18 cellular contexts compared by ENCODE assay signal in the genomic region with DNA sequence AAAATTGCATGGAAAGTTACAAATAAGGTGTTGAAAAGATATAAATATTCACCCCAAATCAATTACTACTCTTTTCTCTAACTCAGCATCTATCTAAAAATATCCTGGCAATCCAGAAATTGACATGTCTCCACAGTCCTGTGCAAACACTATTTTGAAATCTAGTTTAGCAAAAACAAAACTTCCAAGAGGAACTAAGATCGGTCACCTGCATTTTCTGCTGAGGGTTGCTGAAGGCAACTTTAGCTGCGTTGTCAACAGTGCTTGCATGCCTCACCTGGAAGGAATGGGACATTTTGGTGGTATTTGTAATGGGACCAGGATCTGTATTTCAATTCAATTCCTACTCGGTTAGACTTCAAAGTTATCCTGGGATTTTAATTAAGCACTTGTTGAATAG.
DNase-seq lines count a peak whose midpoint lies in the region; ATAC-seq, FAIRE-seq and TF ChIP-seq lines count a peak whose summit lies in the region.
"Had no signal": no experiment of that assay in that cellular context is flagged by ENCODE, and none has a peak within 500 bp of the region (broad histone marks: within the 10 kb centered on the region; RNA-seq: fewer than 3 reads in every experiment).

No MANE protein-coding gene starts in this region.

- H3K4me1 Mint-ChIP-seq in natural killer cell, result no peaks in the 10 kb centered on the region
- H3K4me1 Mint-ChIP-seq: activated naive CD8-positive, alpha-beta T cell treated with anti-CD3 and anti-CD28 coated beads, Interleukin-2, amount 10 ng/mL, durations not matched to agents 7 days and 5 days had no signal

- H3K36me3 ChIP-seq in GM12878 (ENCODE audit: control insufficient read depth in 2 of 2, insufficient read depth in 2 of 2, low read length in 1 of 2), result no peaks in the 10 kb centered on the region
- H3K36me3 ChIP-seq: breast epithelium, heart right ventricle, prostate gland had no signal

- DNase-seq in GM12878 (ENCODE audit: low read depth, low spot score), result no peak
- no peak for DNase-seq in hippocampal formation (lab: John Stamatoyannopoulos, UW)
- no peak for DNase-seq in natural killer cell
- no peak for DNase-seq in NCI-H2107 treated with DMSO at 0.1 percent for 48 hours (lab: John Stamatoyannopoulos, UW; ENCODE audit: unreplicated experiment)
- DNase-seq: activated naive CD8-positive, alpha-beta T cell treated with anti-CD3 and anti-CD28 coated beads, Interleukin-2, amount 10 ng/mL, durations not matched to agents 7 days and 5 days; activated T-cell treated with anti-CD3 and anti-CD28 coated beads, Interleukin-2, amount 50 U/mL, for 24 hours; heart right ventricle; IMR-90; islet precursor cell; naive thymus-derived CD8-positive, alpha-beta T cell; small intestine; SW 1271 had no signal

- no peaks in the 10 kb centered on the region for H3K9me3 Mint-ChIP-seq in natural killer cell
- H3K9me3 Mint-ChIP-seq: activated T-cell treated with anti-CD3 and anti-CD28 coated beads, Interleukin-2, amount 50 U/mL, for 24 hours had no signal

- RAD21 ChIA-PET in GM12878 (lab: Charles Lee; ENCODE audit: unreplicated experiment), result no interaction called here

- H3K27me3 Mint-ChIP-seq in natural killer cell (ENCODE audit: low read depth in 2 of 2), result peaks cover 9 to 15% of the 10 kb centered on the region in 2 donors
- H3K27me3 Mint-ChIP-seq: activated naive CD8-positive, alpha-beta T cell treated with anti-CD3 and anti-CD28 coated beads, Interleukin-2, amount 10 ng/mL, durations not matched to agents 7 days and 5 days; activated T-cell treated with anti-CD3 and anti-CD28 coated beads, Interleukin-2, amount 50 U/mL, for 24 hours had no signal

- CTCF ChIA-PET in GM12878 (lab: Yijun Ruan, JAX), result no interaction called here

- H3K4me3 Mint-ChIP-seq in natural killer cell, result no peak overlapping the region
- H3K4me3 Mint-ChIP-seq: activated naive CD8-positive, alpha-beta T cell treated with anti-CD3 and anti-CD28 coated beads, Interleukin-2, amount 10 ng/mL, durations not matched to agents 7 days and 5 days; activated T-cell treated with anti-CD3 and anti-CD28 coated beads, Interleukin-2, amount 50 U/mL, for 24 hours; naive thymus-derived CD8-positive, alpha-beta T cell had no signal

- H3K79me2 ChIP-seq in GM12878 (ENCODE audit: control insufficient read depth, insufficient read depth, low read length), result no peaks in the 10 kb centered on the region

- no peaks in the 10 kb centered on the region for H3K27me3 ChIP-seq in GM12878 (replicated peaks in 1 of 2; ENCODE audit: control insufficient read depth in 2 of 2, insufficient read depth in 2 of 2, low read length in 1 of 2)
- H3K27me3 ChIP-seq: breast epithelium, heart right ventricle had no signal

- TF ChIP-seq EP300 in GM12878 (IDR thresholded peaks at IDR 0.05; ENCODE audit: borderline replicate concordance in 1 of 2, control insufficient read depth in 1 of 2, low read depth in 2 of 2, low read length in 2 of 2), result peak in 1 of 2 experiments; percentile 51; a peak in 1 of 4 replicates

- no peak for FAIRE-seq in GM12878 (lab: Jason Lieb, UNC)
- FAIRE-seq: G401.6, small intestine had no signal

- H3K4me3 ChIP-seq in GM12878, result no peak overlapping the region
- H3K4me3 ChIP-seq: breast epithelium, heart right ventricle, prostate gland had no signal

- H3K9me3 ChIP-seq in GM12878 (replicated peaks; ENCODE audit: control insufficient read depth, insufficient read depth, low read length), result peaks cover 4% of the 10 kb centered on the region; the same call in 2 of the 3 replicates
- H3K9me3 ChIP-seq: breast epithelium, prostate gland had no signal

- H3K9ac ChIP-seq in GM12878 (ENCODE audit: control insufficient read depth, insufficient read depth, low read length), result no peak overlapping the region

- 0% methylated on average over 3 of the region's 3 CpGs for WGBS in GM12878 (ENCODE audit: insufficient coverage, insufficient replicate concordance, low lambda C conversion rate, missing lambda C conversion rate)

- peak; percentile 79 for ATAC-seq in GM18868 (IDR thresholded peaks at IDR 0.05; ENCODE audit: unreplicated experiment)
- peak; percentile 76 for ATAC-seq in GM21576 (IDR thresholded peaks at IDR 0.05; ENCODE audit: unreplicated experiment)
- peak; percentile 79 for ATAC-seq in HG03103 (IDR thresholded peaks at IDR 0.05; ENCODE audit: low read depth, unreplicated experiment)
- ATAC-seq in GM12878, result peak; percentile 88
- ATAC-seq in natural killer cell, result no peak
- ATAC-seq: heart right ventricle; naive thymus-derived CD8-positive, alpha-beta T cell had no signal

- TF ChIP-seq CTCF in GM12878 (IDR thresholded peaks at IDR 0.05 in 2 of 3, conservative IDR thresholded peaks at IDR 0.05 in 1 of 3; ENCODE audit: control insufficient read depth in 2 of 3, extremely low read depth in 1 of 3, insufficient read depth in 1 of 3, low read depth in 3 of 3, low read length in 3 of 3) (no peak), natural killer cell (IDR thresholded peaks at IDR 0.05) (no peak)

- in situ Hi-C loops in GM12878 (cut with MboI), result no loop called here

- no peak overlapping the region for H3K27ac Mint-ChIP-seq in natural killer cell
- H3K27ac Mint-ChIP-seq: activated naive CD8-positive, alpha-beta T cell treated with anti-CD3 and anti-CD28 coated beads, Interleukin-2, amount 10 ng/mL, durations not matched to agents 7 days and 5 days; activated T-cell treated with anti-CD3 and anti-CD28 coated beads, Interleukin-2, amount 50 U/mL, for 24 hours; naive thymus-derived CD8-positive, alpha-beta T cell had no signal

- peaks cover 30% of the 10 kb centered on the region for H3K4me1 ChIP-seq in GM12878 (ENCODE audit: control insufficient read depth, insufficient read depth, low read length)
- H3K4me1 ChIP-seq: breast epithelium, heart right ventricle, prostate gland had no signal

- TF ChIP-seq POLR2A in GM12878 (IDR thresholded peaks at IDR 0.05; ENCODE audit: low read depth, low read length), result no peak

- intact Hi-C loops in GM12878 (cut with micrococcal nuclease; ENCODE audit: unreplicated experiment), result loop anchor here (10.0 kb wide), 1 partner anchor 373 kb away; no protein-coding TSS in a partner anchor
- intact Hi-C loops in natural killer cell (cut with micrococcal nuclease), result no loop called here

- H3K27ac ChIP-seq in GM12878 (ENCODE audit: control insufficient read depth, insufficient read depth), result no peak overlapping the region
- H3K27ac ChIP-seq: breast epithelium, heart right ventricle, prostate gland had no signal

- no peaks in the 10 kb centered on the region for H3K36me3 Mint-ChIP-seq in natural killer cell
- H3K36me3 Mint-ChIP-seq: activated naive CD8-positive, alpha-beta T cell treated with anti-CD3 and anti-CD28 coated beads, Interleukin-2, amount 10 ng/mL, durations not matched to agents 7 days and 5 days; naive thymus-derived CD8-positive, alpha-beta T cell had no signal

- SMC1A ChIA-PET in GM12878 (lab: Charles Lee; ENCODE audit: uncharacterized antibody, unreplicated experiment), result interaction anchor here (1.6 kb wide), 1 partner anchor 370 kb away, joined by 3 read pairs; no protein-coding TSS in a partner anchor

- no peak for TF ChIP-seq RAD21 in GM12878 (IDR thresholded peaks at IDR 0.05; ENCODE audit: insufficient read depth, low read depth, low read length)

- 0 out of 2 replicates have a peak overlapping the region, but pooled peaks have one; percentile 7 for H3K4me2 ChIP-seq in GM12878 (ENCODE audit: control insufficient read depth, insufficient read depth)

- H2AFZ ChIP-seq in GM12878 (ENCODE audit: control insufficient read depth, low read depth, low read length), result no peak overlapping the region

- POLR2A ChIA-PET in GM12878 (lab: Charles Lee), result no interaction called here

- BruUV-seq in GM12878 (replicated peaks; lab: Mats Ljungman, UMichigan), result no TSS peak

- H4K20me1 ChIP-seq in GM12878 (ENCODE audit: control insufficient read depth, insufficient read depth), result no peaks in the 10 kb centered on the region

TF ChIP-seq in GM12878, 131 proteins besides CTCF, POLR2A, EP300 and RAD21 (continues in another document):
- TF ChIP-seq SMAD1 (IDR thresholded peaks at IDR 0.05; ENCODE audit: low read depth, partially characterized antibody), result no peak
- TF ChIP-seq IRF4 (IDR thresholded peaks at IDR 0.05; ENCODE audit: low read depth, low read length), result peak; percentile 78
- TF ChIP-seq NFIC (IDR thresholded peaks at IDR 0.05; ENCODE audit: low read depth, low read length), result peak; percentile 79
- peak; percentile 78 for TF ChIP-seq SPI1 (IDR thresholded peaks at IDR 0.05; ENCODE audit: borderline replicate concordance, insufficient read depth, low read depth, low read length)
- no peak for TF ChIP-seq SP1 (IDR thresholded peaks at IDR 0.05; ENCODE audit: low read depth, low read length)
- TF ChIP-seq RAD51 (IDR thresholded peaks at IDR 0.05), result no peak
- no peak for TF ChIP-seq CHD4 (IDR thresholded peaks at IDR 0.05)
- peak; percentile 27; the same call in 1 of the 2 replicates for TF ChIP-seq DPF2 (IDR thresholded peaks at IDR 0.05)
- TF ChIP-seq EED (IDR thresholded peaks at IDR 0.05; ENCODE audit: low read depth), result peak; percentile 66
- peak; percentile 64 for TF ChIP-seq IKZF1 (conservative IDR thresholded peaks at IDR 0.05)
- peak; percentile 49 for TF ChIP-seq MEF2B (IDR thresholded peaks at IDR 0.05; ENCODE audit: partially characterized antibody, poor library complexity, severe bottlenecking)
- TF ChIP-seq, protein P1, sequence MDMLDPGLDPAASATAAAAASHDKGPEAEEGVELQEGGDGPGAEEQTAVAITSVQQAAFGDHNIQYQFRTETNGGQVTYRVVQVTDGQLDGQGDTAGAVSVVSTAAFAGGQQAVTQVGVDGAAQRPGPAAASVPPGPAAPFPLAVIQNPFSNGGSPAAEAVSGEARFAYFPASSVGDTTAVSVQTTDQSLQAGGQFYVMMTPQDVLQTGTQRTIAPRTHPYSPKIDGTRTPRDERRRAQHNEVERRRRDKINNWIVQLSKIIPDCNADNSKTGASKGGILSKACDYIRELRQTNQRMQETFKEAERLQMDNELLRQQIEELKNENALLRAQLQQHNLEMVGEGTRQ (IDR thresholded peaks at IDR 0.05; ENCODE audit: borderline replicate concordance, low read depth, low read length), result no peak
- TF ChIP-seq ESRRA (IDR thresholded peaks at IDR 0.05; ENCODE audit: low read length), result no peak
- TF ChIP-seq, protein P2, sequence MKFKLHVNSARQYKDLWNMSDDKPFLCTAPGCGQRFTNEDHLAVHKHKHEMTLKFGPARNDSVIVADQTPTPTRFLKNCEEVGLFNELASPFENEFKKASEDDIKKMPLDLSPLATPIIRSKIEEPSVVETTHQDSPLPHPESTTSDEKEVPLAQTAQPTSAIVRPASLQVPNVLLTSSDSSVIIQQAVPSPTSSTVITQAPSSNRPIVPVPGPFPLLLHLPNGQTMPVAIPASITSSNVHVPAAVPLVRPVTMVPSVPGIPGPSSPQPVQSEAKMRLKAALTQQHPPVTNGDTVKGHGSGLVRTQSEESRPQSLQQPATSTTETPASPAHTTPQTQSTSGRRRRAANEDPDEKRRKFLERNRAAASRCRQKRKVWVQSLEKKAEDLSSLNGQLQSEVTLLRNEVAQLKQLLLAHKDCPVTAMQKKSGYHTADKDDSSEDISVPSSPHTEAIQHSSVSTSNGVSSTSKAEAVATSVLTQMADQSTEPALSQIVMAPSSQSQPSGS (IDR thresholded peaks at IDR 0.05; ENCODE audit: low read length), result peak; percentile 72; the same call in 1 of the 2 replicates
- no peak for TF ChIP-seq NBN (IDR thresholded peaks at IDR 0.05)

Comparison
In these comparisons a context has a peak if more than half of its experiments do, and no peak if none do; other contexts are left out.
1. ATAC-seq: peak in GM18868 (single experiment), GM21576 (single experiment), HG03103 (single experiment) and GM12878 (single experiment); none in natural killer cell (0 of 3).